Comparison of ENCODE assay signal across 17 cellular contexts in the genomic region with DNA sequence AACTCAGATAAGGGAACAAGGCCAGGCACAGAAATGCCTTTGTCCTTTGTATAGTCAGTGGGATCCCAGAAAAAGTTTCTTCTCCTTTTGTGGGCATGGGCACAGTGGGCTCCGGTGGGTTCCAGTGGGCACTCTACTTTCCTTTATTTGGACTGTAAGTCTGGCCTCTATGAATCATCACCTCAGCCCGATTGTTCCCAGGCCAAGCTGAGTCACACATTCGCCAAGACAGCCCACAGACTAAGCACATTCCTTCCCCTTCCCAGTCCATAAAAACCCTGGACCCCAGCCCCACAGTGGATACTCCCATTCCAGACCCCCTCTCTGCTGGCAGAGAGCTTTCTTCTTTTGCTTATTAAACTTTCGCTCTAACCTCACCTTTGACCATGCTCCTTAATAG.
DNase-seq lines count a peak whose midpoint lies in the region; ATAC-seq, FAIRE-seq and TF ChIP-seq lines count a peak whose summit lies in the region.
"Had no signal": no experiment of that assay in that cellular context is flagged by ENCODE, and none has a peak within 500 bp of the region (broad histone marks: within the 10 kb centered on the region; RNA-seq: fewer than 3 reads in every experiment).

No MANE protein-coding gene starts in this region.

- peak overlapping the region; percentile 16 for H3K4me3 ChIP-seq in MG63
- no peak overlapping the region for H3K4me3 ChIP-seq in bronchial epithelial cell (ENCODE audit: low read depth, low read length)
- no peak overlapping the region for H3K4me3 ChIP-seq in mesenchymal stem cell (ENCODE audit: insufficient read depth in 1 of 2, low read depth in 1 of 2, low read length in 2 of 2)
- H3K4me3 ChIP-seq: SK-N-MC had no signal

- H3K27me3 ChIP-seq in MG63 (no peaks in the 10 kb centered on the region), bronchial epithelial cell (ENCODE audit: control insufficient read depth, insufficient read depth, low read length) (no peaks in the 10 kb centered on the region), mesenchymal stem cell (ENCODE audit: control insufficient read depth in 1 of 2, insufficient read depth in 1 of 2, low read length in 2 of 2) (no peaks in the 10 kb centered on the region)

- DNase-seq in Daoy (ENCODE audit: low read depth) (peak; percentile 85), MG63 (peak; percentile 79), bronchial epithelial cell (ENCODE audit: low read depth) (peak; percentile 67), mesenchymal stem cell (peak; percentile 63), GM12892 (ENCODE audit: insufficient read length) (no peak)
- no peak for DNase-seq in activated CD4-positive, alpha-beta T cell treated with anti-CD3 and anti-CD28 coated beads, Interleukin-2, amount 50 U/mL, for 1 hour
- DNase-seq in natural killer cell treated with Interleukin-12 subunit alpha and Interleukin-12 subunit beta and Interleukin-15 and Interleukin-18, amount 100 ng/mL, for 72 hours (ENCODE audit: low spot score), result no peak
- DNase-seq: activated CD8-positive, alpha-beta memory T cell treated with anti-CD3 and anti-CD28 coated beads, Interleukin-2, amount 10 ng/mL, durations not matched to agents 7 days and 5 days; cortex of kidney; DMS153; immature natural killer cell; NCI-H2171 treated with DMSO at 0.1 percent for 48 hours had no signal

- no peak for TF ChIP-seq POLR2A in GM12892 (IDR thresholded peaks at IDR 0.05; ENCODE audit: low read depth, low read length)

- H3K4me2 ChIP-seq in mesenchymal stem cell (ENCODE audit: low read length, poor library complexity, severe bottlenecking), result no peak overlapping the region

- no peak overlapping the region for H3K27ac Mint-ChIP-seq in natural killer cell treated with Interleukin-12 subunit alpha and Interleukin-12 subunit beta and Interleukin-15 and Interleukin-18, amount 100 ng/mL, for 72 hours
- H3K27ac Mint-ChIP-seq: activated CD8-positive, alpha-beta memory T cell treated with anti-CD3 and anti-CD28 coated beads, Interleukin-2, amount 10 ng/mL, durations not matched to agents 7 days and 5 days; activated naive CD4-positive, alpha-beta T cell treated with anti-CD3 and anti-CD28 coated beads, Interleukin-2, amount 50 U/mL, for 72 hours; immature natural killer cell; type B pancreatic cell; WTC11 had no signal

- H2BK120ac ChIP-seq in mesenchymal stem cell (ENCODE audit: low read depth, low read length), result no peak overlapping the region

- FAIRE-seq in bronchial epithelial cell (lab: Jason Lieb, UNC), result no peak
- FAIRE-seq in GM12892 (lab: Jason Lieb, UNC), result no peak

- no peaks in the 10 kb centered on the region for H3K79me1 ChIP-seq in mesenchymal stem cell (replicated peaks; ENCODE audit: low read length, poor library complexity, severe bottlenecking)

- peak overlapping the region in 1 of 2 experiments; percentile 24 for H3K18ac ChIP-seq in mesenchymal stem cell (ENCODE audit: low read depth in 1 of 2, low read length in 2 of 2)

- H3K27ac ChIP-seq in mesenchymal stem cell (ENCODE audit: low read length, poor library complexity, severe bottlenecking), result no peak overlapping the region
- H3K27ac ChIP-seq: SK-N-MC had no signal

- no peak overlapping the region for H3K23ac ChIP-seq in mesenchymal stem cell (ENCODE audit: low read length in 2 of 2)

- no peak overlapping the region for H2BK5ac ChIP-seq in mesenchymal stem cell (ENCODE audit: low read depth, low read length, poor library complexity, severe bottlenecking)

- H3K36me3 ChIP-seq in MG63 (no peaks in the 10 kb centered on the region; the same call in 1 of the 2 replicates), bronchial epithelial cell (ENCODE audit: control insufficient read depth, insufficient read depth, low read length) (no peaks in the 10 kb centered on the region), mesenchymal stem cell (ENCODE audit: control insufficient read depth in 1 of 2, insufficient read depth in 2 of 2, low read depth in 1 of 2, low read length in 2 of 2) (peaks cover 0 to 8% of the 10 kb centered on the region in 2 experiments)

- no peaks in the 10 kb centered on the region for H3K27me3 Mint-ChIP-seq in natural killer cell treated with Interleukin-12 subunit alpha and Interleukin-12 subunit beta and Interleukin-15 and Interleukin-18, amount 100 ng/mL, for 72 hours
- H3K27me3 Mint-ChIP-seq: activated CD8-positive, alpha-beta memory T cell treated with anti-CD3 and anti-CD28 coated beads, Interleukin-2, amount 10 ng/mL, durations not matched to agents 7 days and 5 days; type B pancreatic cell had no signal

- H3K14ac ChIP-seq in mesenchymal stem cell (ENCODE audit: low read length in 2 of 2), result no peak overlapping the region

- no peak overlapping the region for H3K4me3 Mint-ChIP-seq in natural killer cell treated with Interleukin-12 subunit alpha and Interleukin-12 subunit beta and Interleukin-15 and Interleukin-18, amount 100 ng/mL, for 72 hours
- H3K4me3 Mint-ChIP-seq: activated CD8-positive, alpha-beta memory T cell treated with anti-CD3 and anti-CD28 coated beads, Interleukin-2, amount 10 ng/mL, durations not matched to agents 7 days and 5 days; immature natural killer cell; type B pancreatic cell; WTC11 had no signal

- H3K4me1 ChIP-seq in mesenchymal stem cell (ENCODE audit: control insufficient read depth, insufficient read depth, low read depth, low read length), result peaks cover 13% of the 10 kb centered on the region

- no peak overlapping the region for H2AFZ ChIP-seq in mesenchymal stem cell (ENCODE audit: low read depth, low read length)

- no peak overlapping the region for H4K91ac ChIP-seq in mesenchymal stem cell (ENCODE audit: low read length)

- no peak overlapping the region for H2BK12ac ChIP-seq in mesenchymal stem cell (ENCODE audit: low read length in 2 of 2)

- no peak overlapping the region for H3K9ac ChIP-seq in mesenchymal stem cell (ENCODE audit: low read length)

- no peak overlapping the region for H3K4ac ChIP-seq in mesenchymal stem cell (ENCODE audit: low read depth in 1 of 2, low read length in 2 of 2)

- H3K9me3 ChIP-seq in MG63, result peaks cover 6% of the 10 kb centered on the region
- H3K9me3 ChIP-seq in mesenchymal stem cell (ENCODE audit: control insufficient read depth, low read length), result peaks cover 9% of the 10 kb centered on the region

- no peak overlapping the region for H4K8ac ChIP-seq in mesenchymal stem cell (ENCODE audit: low read length)

- no peak for TF ChIP-seq CTCF in bronchial epithelial cell (IDR thresholded peaks at IDR 0.05; ENCODE audit: insufficient read depth, low read length, severe bottlenecking)

- no peak overlapping the region for H2AK5ac ChIP-seq in mesenchymal stem cell (ENCODE audit: low read length, severe bottlenecking)

- H3K9me3 Mint-ChIP-seq in natural killer cell treated with Interleukin-12 subunit alpha and Interleukin-12 subunit beta and Interleukin-15 and Interleukin-18, amount 100 ng/mL, for 72 hours, result peaks cover 5% of the 10 kb centered on the region

- WGBS in mesenchymal stem cell, result 49% methylated on average over 4 of the region's 4 CpGs

- peaks cover 34% of the 10 kb centered on the region for H3K36me3 Mint-ChIP-seq in natural killer cell treated with Interleukin-12 subunit alpha and Interleukin-12 subunit beta and Interleukin-15 and Interleukin-18, amount 100 ng/mL, for 72 hours

- H2BK15ac ChIP-seq in mesenchymal stem cell (ENCODE audit: low read depth, poor library complexity, severe bottlenecking), result no peak overlapping the region

- no peak for ATAC-seq in HG03196 (IDR thresholded peaks at IDR 0.05; ENCODE audit: unreplicated experiment)
- no peak for ATAC-seq in natural killer cell treated with Interleukin-12 subunit alpha and Interleukin-12 subunit beta and Interleukin-15 and Interleukin-18, amount 100 ng/mL, for 72 hours
- ATAC-seq: activated CD8-positive, alpha-beta memory T cell treated with anti-CD3 and anti-CD28 coated beads, Interleukin-2, amount 10 ng/mL, durations not matched to agents 7 days and 5 days; activated naive CD4-positive, alpha-beta T cell treated with anti-CD3 and anti-CD28 coated beads, Interleukin-2, amount 50 U/mL, for 72 hours; WTC11 had no signal

- peaks cover 0 to 6% of the 10 kb centered on the region in 2 donors for H3K4me1 Mint-ChIP-seq in natural killer cell treated with Interleukin-12 subunit alpha and Interleukin-12 subunit beta and Interleukin-15 and Interleukin-18, amount 100 ng/mL, for 72 hours (ENCODE audit: low read depth in 2 of 2)
- H3K4me1 Mint-ChIP-seq: activated CD8-positive, alpha-beta memory T cell treated with anti-CD3 and anti-CD28 coated beads, Interleukin-2, amount 10 ng/mL, durations not matched to agents 7 days and 5 days; immature natural killer cell had no signal

Comparison
In these comparisons a context has a peak if more than half of its experiments do, and no peak if none do; other contexts are left out.
1. DNase-seq: peak in Daoy (single experiment), MG63 (single experiment), bronchial epithelial cell (single experiment) and mesenchymal stem cell (single experiment); none in activated CD4-positive, alpha-beta T cell treated with anti-CD3 and anti-CD28 coated beads, Interleukin-2, amount 50 U/mL, for 1 hour (single experiment), GM12892 (single experiment) and natural killer cell treated with Interleukin-12 subunit alpha and Interleukin-12 subunit beta and Interleukin-15 and Interleukin-18, amount 100 ng/mL, for 72 hours (single experiment).